Comparison of ENCODE assay signal across 1 cellular context in genomic region chr3:136651585-136651984, GRCh38.
TF ChIP-seq lines count a peak whose summit lies in the region.

No MANE protein-coding gene starts in this region.

TF ChIP-seq in H1, 55 proteins besides CTCF, POLR2A, EP300 and RAD21:
- no peak for TF ChIP-seq BRCA1 (IDR thresholded peaks at IDR 0.05; ENCODE audit: low read depth, low read length)
- TF ChIP-seq RFX5 (IDR thresholded peaks at IDR 0.05; ENCODE audit: borderline replicate concordance, low read depth, low read length), result no peak
- no peak for TF ChIP-seq CBX5 (IDR thresholded peaks at IDR 0.05; ENCODE audit: low read depth, low read length)
- no peak for TF ChIP-seq SIRT6 (IDR thresholded peaks at IDR 0.05; ENCODE audit: low read length)
- TF ChIP-seq GTF2F1 (IDR thresholded peaks at IDR 0.05; ENCODE audit: borderline replicate concordance, low read depth, low read length), result no peak
- no peak for TF ChIP-seq POLR2AphosphoS5 (IDR thresholded peaks at IDR 0.05; ENCODE audit: low read depth, low read length)
- no peak for TF ChIP-seq CEBPB (IDR thresholded peaks at IDR 0.05; ENCODE audit: low read depth, low read length)
- no peak for TF ChIP-seq SIN3A (conservative IDR thresholded peaks at IDR 0.05 in 1 of 2, IDR thresholded peaks at IDR 0.05 in 1 of 2; ENCODE audit: low read depth in 1 of 2, low read length in 2 of 2)
- TF ChIP-seq, protein P1, sequence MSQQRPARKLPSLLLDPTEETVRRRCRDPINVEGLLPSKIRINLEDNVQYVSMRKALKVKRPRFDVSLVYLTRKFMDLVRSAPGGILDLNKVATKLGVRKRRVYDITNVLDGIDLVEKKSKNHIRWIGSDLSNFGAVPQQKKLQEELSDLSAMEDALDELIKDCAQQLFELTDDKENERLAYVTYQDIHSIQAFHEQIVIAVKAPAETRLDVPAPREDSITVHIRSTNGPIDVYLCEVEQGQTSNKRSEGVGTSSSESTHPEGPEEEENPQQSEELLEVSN (IDR thresholded peaks at IDR 0.05), result no peak
- TF ChIP-seq CTBP2 (IDR thresholded peaks at IDR 0.05; ENCODE audit: borderline replicate concordance, insufficient read depth, insufficient read length, low read length), result no peak
- no peak for TF ChIP-seq MAFK (IDR thresholded peaks at IDR 0.05; ENCODE audit: low read depth, low read length)
